ENCODE assay signal across 8 cellular contexts in genomic region chr3:172562881-172563835, GRCh38. TPM values are rescaled to one million over a fixed set of nuclear protein-coding genes. Genes with fewer than 3 reads are reported as not detected.
DNase-seq lines count a peak whose midpoint lies in the region; ATAC-seq, FAIRE-seq and TF ChIP-seq lines count a peak whose summit lies in the region.

No MANE protein-coding gene starts in this region.

- H3K36me3 ChIP-seq in adrenal gland (replicated peaks in 1 of 2), result no peaks in the 10 kb centered on the region
- no peaks in the 10 kb centered on the region for H3K36me3 ChIP-seq in kidney (ENCODE audit: control insufficient read depth in 1 of 2, insufficient read depth in 2 of 2, low read length in 2 of 2)
- H3K36me3 ChIP-seq in stomach smooth muscle (ENCODE audit: control insufficient read depth in 2 of 2, insufficient read depth in 2 of 2, low read length in 2 of 2), result no peaks in the 10 kb centered on the region

- POLR2A ChIA-PET in CD4-positive, alpha-beta T cell (lab: Charles Lee), result interaction anchor here (0.7 to 2.5 kb wide), 7 partner anchors 17 to 43 kb away, joined by 3 to 13 read pairs (median 5); partner anchors contain the start of gene TNFSF10

- H3K4me3 ChIP-seq in adrenal gland, result peak overlapping the region in 2 of 4 donors; percentile 15 to 28
- peak overlapping the region; percentile 3 to 36 for H3K4me3 ChIP-seq in kidney (ENCODE audit: low read length in 2 of 2)
- peak overlapping the region; percentile 24 for H3K4me3 ChIP-seq in stomach smooth muscle (ENCODE audit: low read length in 2 of 2)

- peak; percentile 39 for ATAC-seq in CD4-positive, alpha-beta T cell (ENCODE audit: poor library complexity)
- peak; percentile 46 for ATAC-seq in GM21515 (IDR thresholded peaks at IDR 0.05; ENCODE audit: unreplicated experiment)

- TF ChIP-seq CTCF in CD4-positive, alpha-beta T cell (IDR thresholded peaks at IDR 0.05), result no peak
- no peak for TF ChIP-seq CTCF in adrenal gland (IDR thresholded peaks at IDR 0.05)
- TF ChIP-seq CTCF in kidney (IDR thresholded peaks at IDR 0.05; ENCODE audit: borderline replicate concordance, extremely low read depth, insufficient read depth), result no peak

- peak overlapping the region; percentile 86 for H3K27ac Mint-ChIP-seq in CD4-positive, alpha-beta T cell

- no peaks in the 10 kb centered on the region for H3K27me3 Mint-ChIP-seq in CD4-positive, alpha-beta T cell

- peak overlapping the region; percentile 70 for H3K4me3 Mint-ChIP-seq in CD4-positive, alpha-beta T cell

- H3K9ac ChIP-seq in kidney (ENCODE audit: low read length in 2 of 2) (peak overlapping the region in 1 of 2 donors; percentile 42), stomach smooth muscle (ENCODE audit: low read length in 2 of 2) (peak overlapping the region; percentile 30 to 51)

- peaks cover 25 to 33% of the 10 kb centered on the region in 2 donors for H3K4me1 ChIP-seq in adrenal gland (replicated peaks in 1 of 2)
- H3K4me1 ChIP-seq in kidney (ENCODE audit: control insufficient read depth in 1 of 2, insufficient read depth in 1 of 2, low read depth in 1 of 2, low read length in 2 of 2), result peaks cover 12 to 21% of the 10 kb centered on the region in 2 donors
- H3K4me1 ChIP-seq in stomach smooth muscle (ENCODE audit: control insufficient read depth, insufficient read depth, low read length), result no peaks in the 10 kb centered on the region

- intact Hi-C loops in CD4-positive, alpha-beta T cell (cut with DNase I, micrococcal nuclease), result no loop called here
- intact Hi-C loops in adrenal gland (cut with DNase I), result loop anchor here in 1 of 2 donors (10.0 kb wide), 1 partner anchor 48 kb away; no protein-coding TSS in a partner anchor
- intact Hi-C loops in kidney (cut with DNase I), result no loop called here
- intact Hi-C loops in head of caudate nucleus (cut with DNase I), result no loop called here

- CTCF ChIA-PET in CD4-positive, alpha-beta T cell (lab: Charles Lee), result interaction anchor here (0.9 to 1.6 kb wide), 4 partner anchors 31 to 50 kb away, joined by 3 to 5 read pairs (median 4); partner anchors contain the start of gene TNFSF10

- peaks cover 25% of the 10 kb centered on the region for H3K4me1 Mint-ChIP-seq in CD4-positive, alpha-beta T cell (ENCODE audit: low read depth)

- WGBS in adrenal gland, 4 donors, result 5 to 9% (median 7%) methylated on average over 8 of the region's 8 CpGs

- H3K9me3 Mint-ChIP-seq in CD4-positive, alpha-beta T cell, result no peaks in the 10 kb centered on the region

- TF ChIP-seq POLR2A in adrenal gland (IDR thresholded peaks at IDR 0.05), result peak in 1 of 2 donors; percentile 29

- FAIRE-seq in kidney (lab: Jason Lieb, UNC), result peak; percentile 94

- no peaks in the 10 kb centered on the region for H3K36me3 Mint-ChIP-seq in CD4-positive, alpha-beta T cell (ENCODE audit: low read depth)

- no peaks in the 10 kb centered on the region for H3K27me3 ChIP-seq in CD4-positive, alpha-beta T cell (ENCODE audit: control insufficient read depth, insufficient read depth, low read length)
- H3K27me3 ChIP-seq in adrenal gland (no peaks in the 10 kb centered on the region), stomach smooth muscle (ENCODE audit: control insufficient read depth in 1 of 2, insufficient read depth in 2 of 2, low read length in 2 of 2) (no peaks in the 10 kb centered on the region)

- DNase-seq in CD4-positive, alpha-beta T cell, result no peak
- DNase-seq in MV-4-11 (lab: John Stamatoyannopoulos, UW) (peak; percentile 55), adrenal gland (peak; percentile 34 to 71 (median 54)), kidney (no peak), head of caudate nucleus (no peak), NCI-H2029 treated with DMSO at 0.1 percent for 48 hours (lab: John Stamatoyannopoulos, UW) (no peak)

- H3K27ac ChIP-seq in CD4-positive, alpha-beta T cell (ENCODE audit: low read depth, low read length), result no peak overlapping the region
- H3K27ac ChIP-seq in adrenal gland (peak overlapping the region; percentile 57 to 94 (median 86)), kidney (ENCODE audit: low read depth in 2 of 2, low read length in 2 of 2) (peak overlapping the region; percentile 82 to 94), stomach smooth muscle (ENCODE audit: low read length) (peak overlapping the region; percentile 50)

- H3K9me3 ChIP-seq in CD4-positive, alpha-beta T cell (ENCODE audit: control insufficient read depth, low read length), result no peaks in the 10 kb centered on the region
- H3K9me3 ChIP-seq in adrenal gland (replicated peaks in 1 of 3) (no peaks in the 10 kb centered on the region), kidney (ENCODE audit: control insufficient read depth in 1 of 2, low read length in 2 of 2) (no peaks in the 10 kb centered on the region), stomach smooth muscle (ENCODE audit: control insufficient read depth in 2 of 2, low read length in 2 of 2) (no peaks in the 10 kb centered on the region)

RNA-seq across cellular contexts. Expression of gene TNFSF10, which starts 39.9 kb away (rescaled TPM):
- 1 to 10 TPM; 9.2 to 9.5 TPM for total RNA-seq in CD4-positive, alpha-beta T cell
- total RNA-seq in adrenal gland, result 100 to 1,000 TPM in 3 of 8 donors, 10 to 100 TPM in 5; 15.3 to 518 (median 85.5) TPM
- 10 to 100 TPM; 21.3 to 34.4 (median 31.5) TPM for polyA plus RNA-seq in adrenal gland
- total RNA-seq in kidney, result 277 TPM
- 75.4 TPM for polyA plus RNA-seq in kidney (ENCODE audit: insufficient read depth, low read depth, low replicate concordance)

Comparison
In these comparisons a context has a peak if more than half of its experiments do, and no peak if none do; other contexts are left out.
1. DNase-seq: peak in MV-4-11 (single experiment) and adrenal gland (7 of 7); none in CD4-positive, alpha-beta T cell (0 of 10), kidney (single experiment), head of caudate nucleus (0 of 42) and NCI-H2029 treated with DMSO at 0.1 percent for 48 hours (single experiment).